Comparison of ENCODE assay signal across 17 cellular contexts in the genomic region with DNA sequence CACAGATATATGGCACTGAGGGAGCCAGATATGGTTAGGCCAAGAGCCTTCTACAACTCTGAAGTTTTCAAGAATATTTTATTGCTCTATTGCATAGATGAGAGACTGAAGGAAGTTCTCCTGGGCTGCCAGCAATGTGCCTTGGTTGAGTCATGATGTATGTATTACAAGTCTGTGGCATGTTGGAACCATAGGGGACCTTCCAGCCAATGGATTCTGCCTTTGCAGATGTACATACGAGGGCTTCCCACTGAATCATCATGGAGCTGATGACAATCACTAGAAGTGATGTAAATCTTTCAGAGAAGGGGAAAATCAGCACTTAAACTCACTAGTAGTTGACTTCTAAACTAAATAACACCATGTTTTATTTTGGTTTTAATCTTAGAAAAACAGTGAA.
DNase-seq lines count a peak whose midpoint lies in the region; ATAC-seq, FAIRE-seq and TF ChIP-seq lines count a peak whose summit lies in the region.
"Had no signal": no experiment of that assay in that cellular context is flagged by ENCODE, and none has a peak within 500 bp of the region (broad histone marks: within the 10 kb centered on the region; RNA-seq: fewer than 3 reads in every experiment).

No MANE protein-coding gene starts in this region.

- H3K27me3 ChIP-seq in mammary epithelial cell (ENCODE audit: insufficient read depth, low read length) (no peaks in the 10 kb centered on the region), astrocyte (ENCODE audit: insufficient read depth, low read length) (no peaks in the 10 kb centered on the region), foreskin keratinocyte (peaks cover 2% of the 10 kb centered on the region), uterus (no peaks in the 10 kb centered on the region)
- H3K27me3 ChIP-seq: BLaER1 treated with 17β-estradiol and CSF1 and Interleukin-3, amounts not matched to agents 10 nM and 100 nM; SJCRH30 had no signal

- no peak for TF ChIP-seq POLR2A in uterus (IDR thresholded peaks at IDR 0.05)

- H3K79me2 ChIP-seq in mammary epithelial cell (ENCODE audit: insufficient read depth, low read length) (no peaks in the 10 kb centered on the region), astrocyte (ENCODE audit: insufficient read depth, low read length) (no peaks in the 10 kb centered on the region)

- H3K27ac ChIP-seq in mammary epithelial cell (ENCODE audit: insufficient read depth, low read depth, low read length) (no peak overlapping the region), astrocyte (ENCODE audit: low read depth, low read length) (no peak overlapping the region), foreskin keratinocyte (no peak overlapping the region), uterus (no peak overlapping the region)
- H3K27ac ChIP-seq: BLaER1 treated with 17β-estradiol and CSF1 and Interleukin-3, amounts not matched to agents 10 nM and 100 nM; SJCRH30 had no signal

- FAIRE-seq in astrocyte (lab: Jason Lieb, UNC) (peak; percentile 50), D721Med (lab: Jason Lieb, UNC) (no peak)
- FAIRE-seq: H1 had no signal

- H3K4me3 ChIP-seq in mammary epithelial cell (replicated peaks in 1 of 3; ENCODE audit: insufficient read depth in 1 of 3, low read depth in 2 of 3, low read length in 3 of 3): no peak overlapping the region
- no peak overlapping the region for H3K4me3 ChIP-seq in astrocyte (ENCODE audit: insufficient read depth, low read depth, low read length)
- H3K4me3 ChIP-seq in uterus: no peak overlapping the region
- H3K4me3 ChIP-seq: BLaER1 treated with 17β-estradiol and CSF1 and Interleukin-3, amounts not matched to agents 10 nM and 100 nM; SJCRH30 had no signal

- no peaks in the 10 kb centered on the region for H3K4me1 Mint-ChIP-seq in MCF 10A (ENCODE audit: insufficient read depth, unreplicated experiment)
- H3K4me1 Mint-ChIP-seq in astrocyte (ENCODE audit: low read depth, unreplicated experiment): peaks cover 22% of the 10 kb centered on the region
- H3K4me1 Mint-ChIP-seq: CD8-positive, alpha-beta memory T cell had no signal

- H3K4me3 Mint-ChIP-seq in MCF 10A (ENCODE audit: unreplicated experiment): no peak overlapping the region
- no peak overlapping the region for H3K4me3 Mint-ChIP-seq in astrocyte (ENCODE audit: unreplicated experiment)
- H3K4me3 Mint-ChIP-seq: CD8-positive, alpha-beta memory T cell had no signal

- DNase-seq in mammary epithelial cell (peak; percentile 1), MCF 10A (ENCODE audit: unreplicated experiment) (no peak), astrocyte (ENCODE audit: low read depth) (no peak), foreskin keratinocyte (peak; percentile 2 to 39), D721Med (ENCODE audit: insufficient read length, low spot score) (no peak), uterus (no peak), cerebellum (ENCODE audit: low spot score) (no peak)
- DNase-seq: CD8-positive, alpha-beta memory T cell; DND-41; NCI-H1436; NCI-H2029; NCI-H510A; PC-3; SJCRH30 had no signal

- H3K9me3 ChIP-seq in mammary epithelial cell (replicated peaks; ENCODE audit: insufficient read depth, low read length) (no peaks in the 10 kb centered on the region), astrocyte (ENCODE audit: insufficient read depth, low read depth, low read length) (no peaks in the 10 kb centered on the region), uterus (no peaks in the 10 kb centered on the region)
- H3K9me3 ChIP-seq: BLaER1 treated with 17β-estradiol and CSF1 and Interleukin-3, amounts not matched to agents 10 nM and 100 nM; SJCRH30 had no signal

- H3K27ac Mint-ChIP-seq in MCF 10A (ENCODE audit: low read depth, unreplicated experiment) (no peak overlapping the region), astrocyte (ENCODE audit: unreplicated experiment) (no peak overlapping the region)
- H3K27ac Mint-ChIP-seq: CD8-positive, alpha-beta memory T cell had no signal

- POLR2A ChIA-PET in MCF 10A (lab: Yijun Ruan, JAX): no interaction called here

- TF ChIP-seq CTCF in mammary epithelial cell (conservative IDR thresholded peaks at IDR 0.05 in 1 of 2, IDR thresholded peaks at IDR 0.05 in 1 of 2; ENCODE audit: extremely low read depth in 1 of 2, insufficient read depth in 1 of 2, low read depth in 1 of 2, low read length in 2 of 2) (no peak), MCF 10A (IDR thresholded peaks at IDR 0.05; ENCODE audit: unreplicated experiment) (no peak), astrocyte (IDR thresholded peaks at IDR 0.05; ENCODE audit: insufficient read depth, low read depth, low read length) (no peak), foreskin keratinocyte (conservative IDR thresholded peaks at IDR 0.05) (no peak), D721Med (IDR thresholded peaks at IDR 0.05; ENCODE audit: insufficient read depth, missing control alignments) (no peak), uterus (IDR thresholded peaks at IDR 0.05) (no peak)

- H3K9ac ChIP-seq in mammary epithelial cell (ENCODE audit: insufficient read depth, low read length) (no peak overlapping the region), astrocyte (ENCODE audit: low read length) (no peak overlapping the region)
- H3K9ac ChIP-seq: BLaER1 treated with 17β-estradiol and CSF1 and Interleukin-3, amounts not matched to agents 10 nM and 100 nM had no signal

- no peaks in the 10 kb centered on the region for H3K9me3 Mint-ChIP-seq in MCF 10A (ENCODE audit: unreplicated experiment)
- H3K9me3 Mint-ChIP-seq in astrocyte (ENCODE audit: unreplicated experiment): peaks cover 2% of the 10 kb centered on the region

- H3K4me2 ChIP-seq in mammary epithelial cell (ENCODE audit: insufficient read depth, low read depth, low read length) (no peak overlapping the region), astrocyte (ENCODE audit: low read length) (no peak overlapping the region)
- H3K4me2 ChIP-seq: BLaER1 treated with 17β-estradiol and CSF1 and Interleukin-3, amounts not matched to agents 10 nM and 100 nM had no signal

- ATAC-seq in foreskin keratinocyte (no peak), HG03521 (IDR thresholded peaks at IDR 0.05; ENCODE audit: unreplicated experiment) (no peak)
- ATAC-seq: PC-3 had no signal

- H3K4me1 ChIP-seq in mammary epithelial cell (ENCODE audit: insufficient read depth, low read length) (no peaks in the 10 kb centered on the region), astrocyte (ENCODE audit: insufficient read depth, low read length) (no peaks in the 10 kb centered on the region), foreskin keratinocyte (no peaks in the 10 kb centered on the region), uterus (no peaks in the 10 kb centered on the region)
- H3K4me1 ChIP-seq: BLaER1 treated with 17β-estradiol and CSF1 and Interleukin-3, amounts not matched to agents 10 nM and 100 nM had no signal

- CTCF ChIA-PET in mammary epithelial cell (lab: Charles Lee; ENCODE audit: low non-redundant PET) (no interaction called here), MCF 10A (lab: Yijun Ruan, JAX) (interaction anchor here (0.5 to 0.6 kb wide), 2 partner anchors 8 to 626 kb away, joined by 3 read pairs; no protein-coding TSS in a partner anchor)

- no peaks in the 10 kb centered on the region for H4K20me1 ChIP-seq in mammary epithelial cell (ENCODE audit: insufficient read depth, low read length)
- no peaks in the 10 kb centered on the region for H4K20me1 ChIP-seq in astrocyte (ENCODE audit: insufficient read depth, low read length)
- H4K20me1 ChIP-seq: BLaER1 treated with 17β-estradiol and CSF1 and Interleukin-3, amounts not matched to agents 10 nM and 100 nM had no signal

- dilution Hi-C loops in mammary epithelial cell (cut with HindIII; ENCODE audit: low sequenced_read_pairs): no loop called here

- BruUV-seq in mammary epithelial cell (replicated peaks; lab: Mats Ljungman, UMichigan): no TSS peak
- no TSS peak for BruUV-seq in MCF 10A (replicated peaks; lab: Mats Ljungman, UMichigan)

- H3K36me3 ChIP-seq in mammary epithelial cell (ENCODE audit: insufficient read depth, low read length) (no peaks in the 10 kb centered on the region), astrocyte (ENCODE audit: insufficient read depth, low read length) (no peaks in the 10 kb centered on the region), uterus (no peaks in the 10 kb centered on the region)
- H3K36me3 ChIP-seq: BLaER1 treated with 17β-estradiol and CSF1 and Interleukin-3, amounts not matched to agents 10 nM and 100 nM; SJCRH30 had no signal

- intact Hi-C loops in mammary epithelial cell (cut with micrococcal nuclease) (no loop called here), MCF 10A (cut with micrococcal nuclease) (no loop called here), uterus (cut with DNase I; ENCODE audit: low total_unique reads) (no loop called here)

- in situ Hi-C loops in mammary epithelial cell (cut with MboI; ENCODE audit: low sequenced_read_pairs in 2 of 2): no loop called here

- no peak overlapping the region for H2AFZ ChIP-seq in mammary epithelial cell (ENCODE audit: low read depth, low read length)
- no peak overlapping the region for H2AFZ ChIP-seq in astrocyte (ENCODE audit: low read depth, low read length)

- H3K36me3 Mint-ChIP-seq in MCF 10A (ENCODE audit: insufficient read depth, unreplicated experiment) (no peaks in the 10 kb centered on the region), astrocyte (ENCODE audit: low read depth, unreplicated experiment) (no peaks in the 10 kb centered on the region)
- H3K36me3 Mint-ChIP-seq: CD8-positive, alpha-beta memory T cell had no signal

- peaks cover 93% of the 10 kb centered on the region for H3K27me3 Mint-ChIP-seq in MCF 10A (ENCODE audit: insufficient read depth, unreplicated experiment)
- H3K27me3 Mint-ChIP-seq in astrocyte (ENCODE audit: low read depth, unreplicated experiment): no peaks in the 10 kb centered on the region

- WGBS in mammary epithelial cell (ENCODE audit: low coverage, missing lambda C conversion rate): 43% methylated on average over 1 of the region's 1 CpG

Comparison
In these comparisons a context has a peak if more than half of its experiments do, and no peak if none do; other contexts are left out.
1. DNase-seq: peak in mammary epithelial cell (single experiment) and foreskin keratinocyte (2 of 2); none in MCF 10A (single experiment), astrocyte (single experiment), D721Med (single experiment), uterus (0 of 2) and cerebellum (single experiment).